27 cellular contexts compared by ENCODE assay signal in genomic region chr4:85688055-85688740, GRCh38.
"Had no signal": no experiment of that assay in that cellular context is flagged by ENCODE, and none has a peak within 500 bp of the region (broad histone marks: within the 10 kb centered on the region; RNA-seq: fewer than 3 reads in every experiment).

No MANE protein-coding gene starts in this region.

- ATAC-seq: activated T-helper 17 cell treated with anti-CD3 and anti-CD28 coated beads, Interleukin-2, amount 50 U/mL, for 72 hours; PC-3; SK-N-SH treated with all-trans-retinoic acid at 6 μM for 48 hours; WTC11 had no signal

- H3K27me3 ChIP-seq: brain microvascular endothelial cell, cardiac muscle cell, SJSA1 had no signal

- H3K4me3 ChIP-seq: cardiac muscle cell, SJSA1 had no signal

- H3K9me3 Mint-ChIP-seq: activated CD4-positive, alpha-beta memory T cell treated with anti-CD3 and anti-CD28 coated beads, Interleukin-2, amount 10 ng/mL, durations not matched to agents 7 days and 5 days; activated naive CD4-positive, alpha-beta T cell treated with anti-CD3 and anti-CD28 coated beads, Interleukin-2, amount 10 ng/mL, durations not matched to agents 7 days and 5 days; T-helper 1 cell treated with Interleukin-12 subunit alpha and Interleukin-12 subunit beta and Interleukin-4 antibody, amounts not matched to agents 30 μg/mL and 1 μg/mL, for 36 hours; WTC11 had no signal

- H3K27ac ChIP-seq: brain microvascular endothelial cell, cardiac muscle cell, SJSA1 had no signal

- H3K4me1 Mint-ChIP-seq: activated CD4-positive, alpha-beta memory T cell treated with anti-CD3 and anti-CD28 coated beads, Interleukin-2, amount 10 ng/mL, durations not matched to agents 7 days and 5 days; activated naive CD4-positive, alpha-beta T cell treated with anti-CD3 and anti-CD28 coated beads, Interleukin-2, amount 10 ng/mL, durations not matched to agents 7 days and 5 days; activated naive CD8-positive, alpha-beta T cell treated with anti-CD3 and anti-CD28 coated beads for 36 hours; activated T-helper 17 cell treated with anti-CD3 and anti-CD28 coated beads, Interleukin-2, amount 50 U/mL, for 72 hours; WTC11 had no signal

- H3K36me3 ChIP-seq: brain microvascular endothelial cell, cardiac muscle cell, SJSA1 had no signal

- FAIRE-seq: RCC 7860 had no signal

- H3K4me1 ChIP-seq: SJSA1 had no signal

- H3K9me3 ChIP-seq: SJSA1 had no signal

- H3K27ac Mint-ChIP-seq: activated CD4-positive, alpha-beta memory T cell treated with anti-CD3 and anti-CD28 coated beads, Interleukin-2, amount 10 ng/mL, durations not matched to agents 7 days and 5 days; activated naive CD4-positive, alpha-beta T cell treated with anti-CD3 and anti-CD28 coated beads, Interleukin-2, amount 10 ng/mL, durations not matched to agents 7 days and 5 days; activated naive CD8-positive, alpha-beta T cell treated with anti-CD3 and anti-CD28 coated beads for 36 hours; activated T-helper 17 cell treated with anti-CD3 and anti-CD28 coated beads, Interleukin-2, amount 50 U/mL, for 72 hours; T-helper 1 cell treated with Interleukin-12 subunit alpha and Interleukin-12 subunit beta and Interleukin-4 antibody, amounts not matched to agents 30 μg/mL and 1 μg/mL, for 36 hours; WTC11 had no signal

- H3K27me3 Mint-ChIP-seq: activated CD4-positive, alpha-beta memory T cell treated with anti-CD3 and anti-CD28 coated beads, Interleukin-2, amount 10 ng/mL, durations not matched to agents 7 days and 5 days; activated naive CD4-positive, alpha-beta T cell treated with anti-CD3 and anti-CD28 coated beads, Interleukin-2, amount 10 ng/mL, durations not matched to agents 7 days and 5 days; activated T-helper 17 cell treated with anti-CD3 and anti-CD28 coated beads, Interleukin-2, amount 50 U/mL, for 72 hours had no signal

- H3K36me3 Mint-ChIP-seq: activated naive CD4-positive, alpha-beta T cell treated with anti-CD3 and anti-CD28 coated beads, Interleukin-2, amount 10 ng/mL, durations not matched to agents 7 days and 5 days; activated naive CD8-positive, alpha-beta T cell treated with anti-CD3 and anti-CD28 coated beads for 36 hours; WTC11 had no signal

- H3K4me3 Mint-ChIP-seq: activated CD4-positive, alpha-beta memory T cell treated with anti-CD3 and anti-CD28 coated beads, Interleukin-2, amount 10 ng/mL, durations not matched to agents 7 days and 5 days; activated naive CD4-positive, alpha-beta T cell treated with anti-CD3 and anti-CD28 coated beads, Interleukin-2, amount 10 ng/mL, durations not matched to agents 7 days and 5 days; activated naive CD8-positive, alpha-beta T cell treated with anti-CD3 and anti-CD28 coated beads for 36 hours; activated T-helper 17 cell treated with anti-CD3 and anti-CD28 coated beads, Interleukin-2, amount 50 U/mL, for 72 hours; T-helper 1 cell treated with Interleukin-12 subunit alpha and Interleukin-12 subunit beta and Interleukin-4 antibody, amounts not matched to agents 30 μg/mL and 1 μg/mL, for 36 hours; WTC11 had no signal

- DNase-seq: activated CD4-positive, alpha-beta memory T cell treated with anti-CD3 and anti-CD28 coated beads, Interleukin-2, amount 10 ng/mL, durations not matched to agents 7 days and 5 days; activated CD4-positive, alpha-beta T cell treated with anti-CD3 and anti-CD28 coated beads for 1 hour; activated CD4-positive, alpha-beta T cell treated with anti-CD3 and anti-CD28 coated beads, Interleukin-2, amount 50 U/mL, for 1 hour; activated gamma-delta T cell treated with Interleukin-2 at 50 U/mL for 16 hours; activated naive CD4-positive, alpha-beta T cell treated with anti-CD3 and anti-CD28 coated beads, Interleukin-2, amount 10 ng/mL, durations not matched to agents 7 days and 5 days; activated naive CD8-positive, alpha-beta T cell treated with anti-CD3 and anti-CD28 coated beads for 36 hours; activated T-cell treated with anti-CD3 and anti-CD28 coated beads for 4 hours; activated T-cell treated with anti-CD3 and anti-CD28 coated beads, Interleukin-2, amount 50 U/mL, for 48 hours; brain microvascular endothelial cell; cerebellar nuclear complex; MV-4-11; NCI-H1092 treated with DMSO at 0.1 percent for 48 hours; NCI-H1417 treated with DMSO at 0.1 percent for 48 hours; NCI-H1694 treated with DMSO at 0.1 percent for 48 hours; NCI-H345; NCI-H510A; NCI-H526 treated with DMSO at 0.1 percent for 48 hours; NK-92 treated with Interleukin-12 subunit alpha and Interleukin-12 subunit beta, amount 100 ng/mL, for 24 hours; PC-3; SHP77 had no signal
